ENCODE assay signal across 3 cellular contexts in the genomic region with DNA sequence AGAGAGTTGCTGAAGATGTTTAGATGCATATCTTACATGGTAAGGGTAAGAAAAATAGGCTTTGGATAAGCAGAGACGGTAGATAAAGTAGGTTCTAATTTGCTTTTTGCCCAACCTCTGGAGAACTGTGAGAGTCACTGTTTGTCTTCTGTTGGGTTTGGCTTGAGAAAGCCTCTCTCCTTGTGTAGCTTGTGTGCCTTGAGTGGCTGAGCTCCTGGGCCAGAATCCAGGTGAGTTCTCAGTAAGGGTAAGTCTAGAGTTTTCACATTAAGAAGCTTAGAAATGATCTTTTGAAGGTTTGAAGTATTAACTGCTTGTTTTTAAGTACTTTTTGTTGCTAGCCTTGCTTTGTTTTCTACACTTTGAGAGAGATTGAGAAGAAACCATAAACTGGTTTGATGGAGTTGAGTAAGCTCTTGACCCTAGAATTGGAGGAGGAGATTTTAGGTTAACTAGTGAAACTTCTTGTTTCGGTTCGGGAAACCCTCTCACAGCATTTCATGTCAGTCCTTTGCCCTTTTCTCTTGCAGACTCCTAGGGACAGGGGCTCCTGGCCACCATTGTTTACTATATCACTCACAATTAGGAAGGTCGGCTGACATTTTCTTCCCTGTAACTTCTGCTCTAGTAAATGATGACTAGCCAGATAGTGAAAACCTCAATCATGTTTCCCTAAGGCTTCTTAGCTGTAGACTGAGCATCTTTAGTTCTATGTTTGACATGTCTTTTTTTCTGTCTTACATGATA.
TF ChIP-seq lines count a peak whose summit lies in the region.

No MANE protein-coding gene starts in this region.

TF ChIP-seq in IMR-90, 13 proteins besides CTCF, POLR2A, EP300 and RAD21:
- TF ChIP-seq MAZ (IDR thresholded peaks at IDR 0.05; ENCODE audit: borderline replicate concordance, low read depth, low read length) = no peak
- TF ChIP-seq CEBPB (IDR thresholded peaks at IDR 0.05; ENCODE audit: low read depth, low read length) = no peak
- no peak for TF ChIP-seq RCOR1 (IDR thresholded peaks at IDR 0.05; ENCODE audit: insufficient replicate concordance, low read length)
- no peak for TF ChIP-seq BHLHE40 (IDR thresholded peaks at IDR 0.05; ENCODE audit: low read depth, low read length)
- TF ChIP-seq RFX5 (IDR thresholded peaks at IDR 0.05; ENCODE audit: low read depth, low read length) = no peak
- no peak for TF ChIP-seq FOS (IDR thresholded peaks at IDR 0.05; ENCODE audit: low read depth, low read length)
- TF ChIP-seq NFE2L2 (IDR thresholded peaks at IDR 0.05; ENCODE audit: low read depth, low read length) = no peak
- TF ChIP-seq, protein P1, sequence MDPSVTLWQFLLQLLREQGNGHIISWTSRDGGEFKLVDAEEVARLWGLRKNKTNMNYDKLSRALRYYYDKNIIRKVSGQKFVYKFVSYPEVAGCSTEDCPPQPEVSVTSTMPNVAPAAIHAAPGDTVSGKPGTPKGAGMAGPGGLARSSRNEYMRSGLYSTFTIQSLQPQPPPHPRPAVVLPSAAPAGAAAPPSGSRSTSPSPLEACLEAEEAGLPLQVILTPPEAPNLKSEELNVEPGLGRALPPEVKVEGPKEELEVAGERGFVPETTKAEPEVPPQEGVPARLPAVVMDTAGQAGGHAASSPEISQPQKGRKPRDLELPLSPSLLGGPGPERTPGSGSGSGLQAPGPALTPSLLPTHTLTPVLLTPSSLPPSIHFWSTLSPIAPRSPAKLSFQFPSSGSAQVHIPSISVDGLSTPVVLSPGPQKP (IDR thresholded peaks at IDR 0.05; ENCODE audit: borderline replicate concordance, low read depth, low read length) = no peak
TF ChIP-seq in IMR-90: peak in this region for 0.

TF ChIP-seq in K562, 482 proteins besides CTCF, POLR2A, EP300 and RAD21 (continues in another document):
- TF ChIP-seq, protein P2, sequence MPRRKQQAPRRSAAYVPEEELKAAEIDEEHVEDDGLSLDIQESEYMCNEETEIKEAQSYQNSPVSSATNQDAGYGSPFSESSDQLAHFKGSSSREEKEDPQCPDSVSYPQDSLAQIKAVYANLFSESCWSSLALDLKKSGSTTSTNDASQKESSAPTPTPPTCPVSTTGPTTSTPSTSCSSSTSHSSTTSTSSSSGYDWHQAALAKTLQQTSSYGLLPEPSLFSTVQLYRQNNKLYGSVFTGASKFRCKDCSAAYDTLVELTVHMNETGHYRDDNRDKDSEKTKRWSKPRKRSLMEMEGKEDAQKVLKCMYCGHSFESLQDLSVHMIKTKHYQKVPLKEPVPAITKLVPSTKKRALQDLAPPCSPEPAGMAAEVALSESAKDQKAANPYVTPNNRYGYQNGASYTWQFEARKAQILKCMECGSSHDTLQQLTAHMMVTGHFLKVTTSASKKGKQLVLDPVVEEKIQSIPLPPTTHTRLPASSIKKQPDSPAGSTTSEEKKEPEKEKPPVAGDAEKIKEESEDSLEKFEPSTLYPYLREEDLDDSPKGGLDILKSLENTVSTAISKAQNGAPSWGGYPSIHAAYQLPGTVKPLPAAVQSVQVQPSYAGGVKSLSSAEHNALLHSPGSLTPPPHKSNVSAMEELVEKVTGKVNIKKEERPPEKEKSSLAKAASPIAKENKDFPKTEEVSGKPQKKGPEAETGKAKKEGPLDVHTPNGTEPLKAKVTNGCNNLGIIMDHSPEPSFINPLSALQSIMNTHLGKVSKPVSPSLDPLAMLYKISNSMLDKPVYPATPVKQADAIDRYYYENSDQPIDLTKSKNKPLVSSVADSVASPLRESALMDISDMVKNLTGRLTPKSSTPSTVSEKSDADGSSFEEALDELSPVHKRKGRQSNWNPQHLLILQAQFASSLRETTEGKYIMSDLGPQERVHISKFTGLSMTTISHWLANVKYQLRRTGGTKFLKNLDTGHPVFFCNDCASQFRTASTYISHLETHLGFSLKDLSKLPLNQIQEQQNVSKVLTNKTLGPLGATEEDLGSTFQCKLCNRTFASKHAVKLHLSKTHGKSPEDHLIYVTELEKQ (CRISPR knock-in tag; IDR thresholded peaks at IDR 0.05) = no peak
- TF ChIP-seq ETV1 (tag; conservative IDR thresholded peaks at IDR 0.05; ENCODE audit: low read depth) = no peak
- TF ChIP-seq RBFOX2 (IDR thresholded peaks at IDR 0.05; ENCODE audit: low read depth, low read length) = no peak
- peak; percentile 35; the same call in 1 of the 2 replicates for TF ChIP-seq C11orf30 (IDR thresholded peaks at IDR 0.05; ENCODE audit: low read depth)
- TF ChIP-seq TAF9B (IDR thresholded peaks at IDR 0.05; ENCODE audit: partially characterized antibody) = no peak
- TF ChIP-seq ZNF316 (IDR thresholded peaks at IDR 0.05) = 0 out of 2 replicates have a peak, but pooled peaks have one; percentile 36
- no peak for TF ChIP-seq ILK (tag; IDR thresholded peaks at IDR 0.05; ENCODE audit: borderline replicate concordance, low read depth)
- TF ChIP-seq, protein P3, sequence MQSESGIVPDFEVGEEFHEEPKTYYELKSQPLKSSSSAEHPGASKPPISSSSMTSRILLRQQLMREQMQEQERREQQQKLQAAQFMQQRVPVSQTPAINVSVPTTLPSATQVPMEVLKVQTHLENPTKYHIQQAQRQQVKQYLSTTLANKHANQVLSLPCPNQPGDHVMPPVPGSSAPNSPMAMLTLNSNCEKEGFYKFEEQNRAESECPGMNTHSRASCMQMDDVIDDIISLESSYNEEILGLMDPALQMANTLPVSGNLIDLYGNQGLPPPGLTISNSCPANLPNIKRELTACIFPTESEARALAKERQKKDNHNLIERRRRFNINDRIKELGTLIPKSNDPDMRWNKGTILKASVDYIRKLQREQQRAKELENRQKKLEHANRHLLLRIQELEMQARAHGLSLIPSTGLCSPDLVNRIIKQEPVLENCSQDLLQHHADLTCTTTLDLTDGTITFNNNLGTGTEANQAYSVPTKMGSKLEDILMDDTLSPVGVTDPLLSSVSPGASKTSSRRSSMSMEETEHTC (IDR thresholded peaks at IDR 0.05) = no peak
- TF ChIP-seq MAFF (IDR thresholded peaks at IDR 0.05; ENCODE audit: low read length) = no peak
- 0 out of 2 replicates have a peak, but pooled peaks have one; percentile 10 for TF ChIP-seq MAFG (tag; conservative IDR thresholded peaks at IDR 0.05)
- no peak for TF ChIP-seq NR3C1 (CRISPR knock-in tag; IDR thresholded peaks at IDR 0.05)
- no peak for TF ChIP-seq ZFX (CRISPR knock-in tag; IDR thresholded peaks at IDR 0.05)
- TF ChIP-seq NBN (IDR thresholded peaks at IDR 0.05; ENCODE audit: low read depth) = no peak
- TF ChIP-seq, protein P4, sequence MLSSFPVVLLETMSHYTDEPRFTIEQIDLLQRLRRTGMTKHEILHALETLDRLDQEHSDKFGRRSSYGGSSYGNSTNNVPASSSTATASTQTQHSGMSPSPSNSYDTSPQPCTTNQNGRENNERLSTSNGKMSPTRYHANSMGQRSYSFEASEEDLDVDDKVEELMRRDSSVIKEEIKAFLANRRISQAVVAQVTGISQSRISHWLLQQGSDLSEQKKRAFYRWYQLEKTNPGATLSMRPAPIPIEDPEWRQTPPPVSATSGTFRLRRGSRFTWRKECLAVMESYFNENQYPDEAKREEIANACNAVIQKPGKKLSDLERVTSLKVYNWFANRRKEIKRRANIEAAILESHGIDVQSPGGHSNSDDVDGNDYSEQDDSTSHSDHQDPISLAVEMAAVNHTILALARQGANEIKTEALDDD (IDR thresholded peaks at IDR 0.05) = peak; percentile 55; the same call in 1 of the 2 replicates

TF ChIP-seq in GM12891, 5 proteins besides CTCF, POLR2A, EP300 and RAD21:
- TF ChIP-seq SPI1 (IDR thresholded peaks at IDR 0.05; ENCODE audit: low read depth, low read length) (no peak), TAF1 (IDR thresholded peaks at IDR 0.05; ENCODE audit: low read depth, low read length) (no peak), POU2F2 (IDR thresholded peaks at IDR 0.05; ENCODE audit: low read depth, low read length) (no peak), PAX5 (IDR thresholded peaks at IDR 0.05; ENCODE audit: insufficient read depth, low read length, severe bottlenecking) (no peak)
